Comparison of ENCODE assay signal across 8 cellular contexts in the genomic region with DNA sequence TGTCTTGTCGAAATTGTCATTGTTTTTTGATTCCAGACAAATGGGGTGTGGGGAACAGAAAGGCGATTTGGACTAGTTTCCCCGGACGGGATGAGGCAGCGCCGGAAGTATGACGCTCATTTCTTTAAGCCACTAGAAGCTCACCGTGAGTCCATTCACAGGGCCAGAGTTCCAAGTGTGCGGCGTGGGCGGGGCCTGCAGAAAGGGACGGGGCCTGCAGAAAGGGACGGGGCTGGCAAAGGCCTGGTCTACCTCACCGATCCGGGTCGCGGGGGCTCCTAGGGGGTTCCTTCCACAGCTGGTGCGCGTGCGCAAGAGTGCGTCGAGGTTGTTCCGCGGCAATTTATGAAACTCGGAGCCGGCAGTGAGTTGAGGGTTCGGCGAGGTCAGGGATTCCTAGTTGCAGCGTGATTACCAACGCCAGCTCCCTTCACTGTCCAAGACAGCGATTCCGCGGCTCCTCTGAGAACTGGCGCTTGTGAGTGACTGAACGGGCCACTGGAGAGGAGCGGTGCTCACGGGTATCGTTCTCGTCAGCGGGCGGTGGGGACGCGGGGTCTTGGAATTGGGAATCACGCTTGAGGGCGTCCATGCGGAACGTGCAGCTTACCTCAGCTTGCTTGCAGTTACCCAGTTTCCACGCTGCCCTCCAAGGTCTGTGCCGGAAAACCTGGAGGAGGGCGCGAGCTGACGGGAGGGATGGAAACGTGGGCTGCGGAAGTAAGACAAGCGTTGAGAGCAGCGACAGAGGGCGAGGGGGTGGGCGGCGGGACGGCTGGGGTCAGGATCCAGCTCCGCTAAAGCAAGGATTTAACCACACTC. TPM values are rescaled to one million over a fixed set of nuclear protein-coding genes. Genes with fewer than 3 reads are reported as not detected.
DNase-seq lines count a peak whose midpoint lies in the region; ATAC-seq and TF ChIP-seq lines count a peak whose summit lies in the region.

ZNF215 (plus strand) TSS at position 219 of the 822 bp plus-strand sequence. CDS start 5,847 bp downstream, outside the sequence.

- peaks cover 16 to 18% of the 10 kb centered on the region in 2 donors for H3K4me1 Mint-ChIP-seq in stimulated activated naive B cell treated with anti-CD40 and anti-IgM and Interleukin-4, amounts not matched to agents 10 μg/mL and 1 μg/mL and 100 μg/mL, for 72 hours

- H3K27ac Mint-ChIP-seq in stimulated activated naive B cell treated with anti-CD40 and anti-IgM and Interleukin-4, amounts not matched to agents 10 μg/mL and 1 μg/mL and 100 μg/mL, for 72 hours = peak within 1 kb of the TSS; percentile 21

- no peaks in the 10 kb centered on the region for H3K9me3 Mint-ChIP-seq in stimulated activated naive B cell treated with anti-CD40 and anti-IgM and Interleukin-4, amounts not matched to agents 10 μg/mL and 1 μg/mL and 100 μg/mL, for 72 hours

- peak within 1 kb of the TSS; percentile 88 to 92 for H3K4me3 Mint-ChIP-seq in stimulated activated naive B cell treated with anti-CD40 and anti-IgM and Interleukin-4, amounts not matched to agents 10 μg/mL and 1 μg/mL and 100 μg/mL, for 72 hours

- ATAC-seq in activated CD4-positive, CD25-positive, alpha-beta regulatory T cell treated with anti-CD3 and anti-CD28 coated beads, Interleukin-2, amount 50 U/mL, for 24 hours = peak; percentile 17 to 55
- peak; percentile 68 for ATAC-seq in HG02571 (IDR thresholded peaks at IDR 0.05; ENCODE audit: unreplicated experiment)
- peak; percentile 95 for ATAC-seq in mucosa of descending colon
- peak; percentile 58 to 69 for ATAC-seq in stimulated activated naive B cell treated with anti-CD40 and anti-IgM and Interleukin-4, amounts not matched to agents 10 μg/mL and 1 μg/mL and 100 μg/mL, for 72 hours (replicated peaks)

- no peaks in the 10 kb centered on the region for H3K36me3 ChIP-seq in mucosa of descending colon (ENCODE audit: low read depth)

- H3K4me1 ChIP-seq in mucosa of descending colon (ENCODE audit: low read depth) = peaks cover 7% of the 10 kb centered on the region

- H3K4me3 ChIP-seq in epithelial cell of proximal tubule (ENCODE audit: low read depth, low read length) (peak within 1 kb of the TSS; percentile 92), mucosa of descending colon (peak within 1 kb of the TSS; percentile 73)

- no peaks in the 10 kb centered on the region for H3K9me3 ChIP-seq in mucosa of descending colon

- intact Hi-C loops in mucosa of descending colon (cut with DNase I, micrococcal nuclease) = no loop called here

- TF ChIP-seq CTCF in epithelial cell of proximal tubule (conservative IDR thresholded peaks at IDR 0.05; ENCODE audit: low read depth, low read length) (no peak), mucosa of descending colon (IDR thresholded peaks at IDR 0.05) (no peak)

- peaks cover 25 to 39% of the 10 kb centered on the region in 2 donors for H3K27me3 Mint-ChIP-seq in stimulated activated naive B cell treated with anti-CD40 and anti-IgM and Interleukin-4, amounts not matched to agents 10 μg/mL and 1 μg/mL and 100 μg/mL, for 72 hours

- no peaks in the 10 kb centered on the region for H3K36me3 Mint-ChIP-seq in stimulated activated naive B cell treated with anti-CD40 and anti-IgM and Interleukin-4, amounts not matched to agents 10 μg/mL and 1 μg/mL and 100 μg/mL, for 72 hours

- no peak for DNase-seq in activated CD4-positive, CD25-positive, alpha-beta regulatory T cell (lab: John Stamatoyannopoulos, UW)
- DNase-seq in NAMALWA (ENCODE audit: low spot score) = peak; percentile 83
- peak; percentile 42 for DNase-seq in activated CD4-positive, CD25-positive, alpha-beta regulatory T cell treated with anti-CD3 and anti-CD28 coated beads, Interleukin-2, amount 50 U/mL, for 72 hours
- peak; percentile 33 for DNase-seq in epithelial cell of proximal tubule (ENCODE audit: low read depth)
- peak; percentile 89 to 90 (median 90) for DNase-seq in mucosa of descending colon
- DNase-seq in stimulated activated naive B cell treated with anti-CD40 and anti-IgM and Interleukin-4, amounts not matched to agents 10 μg/mL and 1 μg/mL and 100 μg/mL, for 72 hours = peak; percentile 22

RNA-seq across cellular contexts. Expression of gene ZNF215, which starts in this region (rescaled TPM):
- total RNA-seq in epithelial cell of proximal tubule (2.8 and 5.6 TPM in 2 replicates), mucosa of descending colon (1 to 10 TPM; 3.0 to 7.5 (median 5.1) TPM)

Comparison
In these comparisons a context has a peak if more than half of its experiments do, and no peak if none do; other contexts are left out.
1. DNase-seq: peak in NAMALWA (single experiment), activated CD4-positive, CD25-positive, alpha-beta regulatory T cell treated with anti-CD3 and anti-CD28 coated beads, Interleukin-2, amount 50 U/mL, for 72 hours (single experiment), epithelial cell of proximal tubule (single experiment), mucosa of descending colon (3 of 3) and stimulated activated naive B cell treated with anti-CD40 and anti-IgM and Interleukin-4, amounts not matched to agents 10 μg/mL and 1 μg/mL and 100 μg/mL, for 72 hours (single experiment); none in activated CD4-positive, CD25-positive, alpha-beta regulatory T cell (0 of 4).
2. ATAC-seq: peak in every context shown above with its lines; median percentile 95 in mucosa of descending colon; 68 in HG02571; 64 in stimulated activated naive B cell treated with anti-CD40 and anti-IgM and Interleukin-4, amounts not matched to agents 10 μg/mL and 1 μg/mL and 100 μg/mL, for 72 hours; 36 in activated CD4-positive, CD25-positive, alpha-beta regulatory T cell treated with anti-CD3 and anti-CD28 coated beads, Interleukin-2, amount 50 U/mL, for 24 hours.